Comparison of ENCODE assay signal across 8 cellular contexts in the genomic region with DNA sequence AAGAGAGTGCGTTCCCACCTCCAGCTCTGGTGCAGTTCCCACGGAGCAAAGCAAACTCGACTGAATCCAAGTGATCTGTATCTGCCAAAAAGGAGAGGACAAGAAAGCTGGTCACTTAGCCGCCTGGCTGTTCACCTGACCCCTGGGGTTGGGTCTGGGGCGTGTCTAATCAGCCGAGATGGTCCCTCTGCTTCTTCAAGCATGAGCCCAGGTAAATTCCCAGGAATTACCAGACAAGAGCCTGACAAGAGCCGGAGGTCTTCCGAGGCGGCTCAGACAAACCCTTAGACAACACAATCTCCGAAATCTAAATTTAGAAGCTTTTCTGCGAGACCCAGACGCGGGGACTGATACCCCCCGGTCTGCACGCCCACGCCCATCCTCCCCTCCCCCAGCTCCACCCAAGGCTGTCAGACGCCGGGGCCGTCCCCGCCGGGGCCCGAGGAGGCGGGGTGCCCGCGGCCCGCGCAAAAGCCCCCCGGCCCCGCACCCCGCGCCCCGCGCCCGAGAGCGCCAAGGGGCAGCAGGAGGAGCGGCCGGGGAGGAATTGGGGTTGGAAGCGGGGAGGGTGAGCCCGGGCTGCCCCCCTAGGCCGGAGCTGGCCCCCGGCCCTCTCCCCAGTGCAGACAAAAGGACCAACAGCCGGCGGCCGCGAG. TPM values are rescaled to one million over a fixed set of nuclear protein-coding genes. Genes with fewer than 3 reads are reported as not detected.
DNase-seq lines count a peak whose midpoint lies in the region; ATAC-seq and TF ChIP-seq lines count a peak whose summit lies in the region.

No MANE protein-coding gene starts in this region.

- no peaks in the 10 kb centered on the region for H3K79me2 ChIP-seq in OCI-LY1 (ENCODE audit: insufficient read depth, low read length)

- peak overlapping the region; percentile 86 for H3K9ac ChIP-seq in OCI-LY1 (ENCODE audit: low read length)

- H3K4me1 ChIP-seq in OCI-LY1 (ENCODE audit: insufficient read depth, low read length, severe bottlenecking) (peaks cover 37% of the 10 kb centered on the region), neutrophil (ENCODE audit: control insufficient read depth in 1 of 2, insufficient read depth in 1 of 2, low read depth in 1 of 2, low read length in 1 of 2) (peaks cover 31 to 33% of the 10 kb centered on the region in 2 experiments), upper lobe of right lung (peaks cover 23% of the 10 kb centered on the region)

- DNase-seq in foreskin fibroblast, result peak in 1 of 2 donors; percentile 28
- DNase-seq in upper lobe of right lung, result peak; percentile 75
- DNase-seq in NCI-H2196 (lab: John Stamatoyannopoulos, UW; ENCODE audit: unreplicated experiment), result no peak

- peaks cover 5% of the 10 kb centered on the region; the same call in 1 of the 2 replicates for H3F3A ChIP-seq in OCI-LY1 (ENCODE audit: insufficient read depth, low read length)

- H3K27me3 Mint-ChIP-seq in activated T-helper 17 cell treated with anti-CD3 and anti-CD28 coated beads, Interleukin-2, amount 50 U/mL, for 72 hours, result no peaks in the 10 kb centered on the region

- intact Hi-C loops in upper lobe of right lung (cut with DNase I), result no loop called here

- peak overlapping the region; percentile 91 for H3K27ac Mint-ChIP-seq in activated T-helper 17 cell treated with anti-CD3 and anti-CD28 coated beads, Interleukin-2, amount 50 U/mL, for 72 hours

- H3K4me3 ChIP-seq in OCI-LY1 (ENCODE audit: low read depth, low read length, poor library complexity, severe bottlenecking), result peak overlapping the region; percentile 86
- H3K4me3 ChIP-seq in foreskin fibroblast (ENCODE audit: low read depth in 1 of 2, low read length in 2 of 2), result peak overlapping the region; percentile 70 to 84
- peak overlapping the region; percentile 95 to 97 for H3K4me3 ChIP-seq in neutrophil (ENCODE audit: low read depth in 1 of 2, low read length in 1 of 2)
- peak overlapping the region; percentile 81 for H3K4me3 ChIP-seq in upper lobe of right lung

- peaks cover 28% of the 10 kb centered on the region for H3K4me1 Mint-ChIP-seq in activated T-helper 17 cell treated with anti-CD3 and anti-CD28 coated beads, Interleukin-2, amount 50 U/mL, for 72 hours

- H3K9me3 ChIP-seq in OCI-LY1 (ENCODE audit: low read length) (no peaks in the 10 kb centered on the region), neutrophil (no peaks in the 10 kb centered on the region), upper lobe of right lung (no peaks in the 10 kb centered on the region)

- H4K20me1 ChIP-seq in OCI-LY1 (ENCODE audit: insufficient read depth, low read length), result no peaks in the 10 kb centered on the region

- H3K9me3 Mint-ChIP-seq in activated T-helper 17 cell treated with anti-CD3 and anti-CD28 coated beads, Interleukin-2, amount 50 U/mL, for 72 hours, result no peaks in the 10 kb centered on the region

- H3K36me3 ChIP-seq in OCI-LY1 (ENCODE audit: insufficient read depth, low read length) (peaks cover 23% of the 10 kb centered on the region; the same call in 1 of the 2 replicates), neutrophil (no peaks in the 10 kb centered on the region), upper lobe of right lung (peaks cover 22% of the 10 kb centered on the region)

- H3K27me3 ChIP-seq in OCI-LY1 (ENCODE audit: insufficient read depth, low read length), result no peaks in the 10 kb centered on the region
- H3K27me3 ChIP-seq in neutrophil, result no peaks in the 10 kb centered on the region
- H3K27me3 ChIP-seq in upper lobe of right lung, result no peaks in the 10 kb centered on the region

- peak overlapping the region; percentile 89 for H3K4me3 Mint-ChIP-seq in activated T-helper 17 cell treated with anti-CD3 and anti-CD28 coated beads, Interleukin-2, amount 50 U/mL, for 72 hours

- H3K27ac ChIP-seq in OCI-LY1 (ENCODE audit: low read depth, low read length, poor library complexity, severe bottlenecking) (peak overlapping the region; percentile 71), neutrophil (peak overlapping the region; percentile 82), upper lobe of right lung (peak overlapping the region; percentile 88)

- peak; percentile 46 for ATAC-seq in GM18517 (IDR thresholded peaks at IDR 0.05; ENCODE audit: unreplicated experiment)
- peak; percentile 50 for ATAC-seq in HG02840 (IDR thresholded peaks at IDR 0.05; ENCODE audit: low FRiP score, unreplicated experiment)
- peak; percentile 31 for ATAC-seq in activated T-helper 17 cell treated with anti-CD3 and anti-CD28 coated beads, Interleukin-2, amount 50 U/mL, for 72 hours (replicated peaks)
- peak; percentile 43 for ATAC-seq in upper lobe of right lung

- TF ChIP-seq CTCF in OCI-LY1 (IDR thresholded peaks at IDR 0.05; ENCODE audit: low read length), result no peak
- no peak for TF ChIP-seq CTCF in foreskin fibroblast (IDR thresholded peaks at IDR 0.05; ENCODE audit: low read depth, low read length)
- TF ChIP-seq CTCF in neutrophil (IDR thresholded peaks at IDR 0.05), result no peak
- TF ChIP-seq CTCF in upper lobe of right lung (IDR thresholded peaks at IDR 0.05), result peak; percentile 39

- peak overlapping the region; percentile 84 for H3K4me2 ChIP-seq in OCI-LY1 (ENCODE audit: low read length)

- H3K9me2 ChIP-seq in OCI-LY1 (ENCODE audit: low read depth, low read length), result no peaks in the 10 kb centered on the region

- no peak overlapping the region for H2AFZ ChIP-seq in OCI-LY1 (ENCODE audit: low read length)

- peaks cover 29% of the 10 kb centered on the region for H3K36me3 Mint-ChIP-seq in activated T-helper 17 cell treated with anti-CD3 and anti-CD28 coated beads, Interleukin-2, amount 50 U/mL, for 72 hours (ENCODE audit: low read depth)

RNA-seq across cellular contexts. Expression of a gene that starts 0.7 kb away (rescaled TPM):
- 10 to 100 TPM in 1 of 2 donors, 1 to 10 TPM in 1; 6.3 to 12.2 TPM for total RNA-seq in activated T-helper 17 cell treated with anti-CD3 and anti-CD28 coated beads, Interleukin-2, amount 50 U/mL, for 72 hours
- total RNA-seq in upper lobe of right lung, result 5.6 TPM

RNA-seq across cellular contexts. Expression of a gene that starts 12.0 kb away (rescaled TPM):
- total RNA-seq in activated T-helper 17 cell treated with anti-CD3 and anti-CD28 coated beads, Interleukin-2, amount 50 U/mL, for 72 hours, result 100 to 1,000 TPM; 159 to 217 TPM
- total RNA-seq in upper lobe of right lung, result 184 TPM

RNA-seq across cellular contexts. Expression of a gene that starts 37.5 kb away (rescaled TPM):
- total RNA-seq in activated T-helper 17 cell treated with anti-CD3 and anti-CD28 coated beads, Interleukin-2, amount 50 U/mL, for 72 hours, result 10 to 100 TPM; 18.2 to 27.3 TPM
- total RNA-seq in upper lobe of right lung, result 32.2 TPM
